Comparison of ENCODE assay signal across 12 cellular contexts in the genomic region with DNA sequence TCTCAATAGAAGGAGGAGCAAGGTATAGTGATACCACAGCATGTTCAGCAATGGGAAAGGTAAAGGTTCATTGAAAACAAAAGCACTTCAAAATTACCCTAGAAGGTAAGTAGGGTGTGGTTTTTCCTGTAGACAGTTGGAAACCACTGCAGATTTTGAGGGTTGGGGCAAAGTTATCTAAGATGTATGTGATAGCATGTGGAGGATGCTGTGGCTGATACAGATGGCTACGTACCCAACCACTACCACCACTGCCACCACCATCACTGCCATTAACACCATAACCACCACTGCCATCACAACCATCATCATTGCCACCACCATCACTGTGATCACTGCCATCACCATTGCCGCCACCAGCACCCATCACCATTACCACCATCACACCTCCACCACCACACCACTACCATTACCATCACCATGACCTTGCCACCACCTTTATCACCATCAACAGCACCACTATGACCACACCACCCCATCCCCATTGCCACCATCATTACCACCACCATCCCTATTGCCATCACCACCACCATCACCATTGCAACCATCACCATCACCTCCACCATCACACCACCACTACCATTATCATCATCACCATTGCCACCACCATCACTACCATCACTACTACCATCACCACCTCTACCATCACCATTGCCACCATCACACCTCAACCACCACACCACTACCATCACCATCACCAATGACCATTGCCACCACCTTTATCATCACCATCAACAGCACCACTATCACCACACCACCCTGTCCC. TPM values are rescaled to one million over a fixed set of nuclear protein-coding genes. Genes with fewer than 3 reads are reported as not detected.
A peak's percentile ranks its signal among the peaks of the same experiment; 100 is the strongest.
DNase-seq lines count a peak whose midpoint lies in the region; ATAC-seq, FAIRE-seq and TF ChIP-seq lines count a peak whose summit lies in the region.
"Had no signal": no experiment of that assay in that cellular context is flagged by ENCODE, and none has a peak within 500 bp of the region (broad histone marks: within the 10 kb centered on the region; RNA-seq: fewer than 3 reads in every experiment).

No MANE protein-coding gene starts in this region.

- H3K36me3 ChIP-seq in HEK293 (ENCODE audit: control insufficient read depth in 2 of 2, insufficient read depth in 1 of 2, low read length in 2 of 2) = peaks cover 0 to 11% of the 10 kb centered on the region in 2 experiments; a peak in 2 of 3 replicates
- no peaks in the 10 kb centered on the region for H3K36me3 ChIP-seq in pancreas
- H3K36me3 ChIP-seq: sigmoid colon had no signal

- peak overlapping the region; percentile 98 for H3K4me3 Mint-ChIP-seq in activated naive CD8-positive, alpha-beta T cell treated with anti-CD3 and anti-CD28 coated beads, Interleukin-2, amount 10 ng/mL, durations not matched to agents 7 days and 5 days
- H3K4me3 Mint-ChIP-seq in naive B cell = peak overlapping the region; percentile 67 to 100 (median 95)

- DNase-seq in CD1c-positive myeloid dendritic cell (ENCODE audit: extremely low spot score) (peak; percentile 53), naive B cell (no peak), pancreas (no peak), A172 (ENCODE audit: low spot score) (no peak)
- DNase-seq in activated naive CD8-positive, alpha-beta T cell treated with anti-CD3 and anti-CD28 coated beads, Interleukin-2, amount 10 ng/mL, durations not matched to agents 7 days and 5 days = peak; percentile 68
- DNase-seq: DMS153, NCI-H524 treated with DMSO at 0.1 percent for 48 hours, sigmoid colon had no signal

- POLR2A ChIA-PET in HEK293 (lab: Yijun Ruan, JAX) = interaction anchor here (4.7 kb wide), 1 partner anchor 16 kb away, joined by 38 read pairs; no protein-coding TSS in a partner anchor
- POLR2A ChIA-PET in activated naive CD8-positive, alpha-beta T cell treated with anti-CD3 and anti-CD28 coated beads, Interleukin-2, amount 10 ng/mL, durations not matched to agents 7 days and 5 days (lab: Charles Lee) = interaction anchor here (1.1 to 12.3 kb wide), 7 partner anchors 10 to 66 kb away, joined by 3 to 404 read pairs (median 51); a partner anchor contains a TSS

- H3K27me3 ChIP-seq in pancreas = no peaks in the 10 kb centered on the region
- H3K27me3 ChIP-seq: sigmoid colon had no signal

- peak; percentile 27 for ATAC-seq in activated naive CD8-positive, alpha-beta T cell treated with anti-CD3 and anti-CD28 coated beads, Interleukin-2, amount 10 ng/mL, durations not matched to agents 7 days and 5 days (ENCODE audit: low read depth)
- ATAC-seq in naive B cell (ENCODE audit: low read depth in 2 of 2) = no peak
- ATAC-seq in pancreas = no peak
- ATAC-seq in HG02759 (IDR thresholded peaks at IDR 0.05; ENCODE audit: unreplicated experiment) = no peak
- ATAC-seq in HG02678 (IDR thresholded peaks at IDR 0.05; ENCODE audit: unreplicated experiment) = no peak

- H3K27ac ChIP-seq in HEK293 (ENCODE audit: extremely low read depth, low read depth, low read length) = no peak overlapping the region
- H3K27ac ChIP-seq in pancreas = no peak overlapping the region

- H3K4me1 Mint-ChIP-seq in activated naive CD8-positive, alpha-beta T cell treated with anti-CD3 and anti-CD28 coated beads, Interleukin-2, amount 10 ng/mL, durations not matched to agents 7 days and 5 days = peaks cover 49% of the 10 kb centered on the region
- peaks cover 43 to 49% (median 46%) of the 10 kb centered on the region in 3 donors for H3K4me1 Mint-ChIP-seq in naive B cell

- peaks cover 12% of the 10 kb centered on the region for H3K9me3 Mint-ChIP-seq in activated naive CD8-positive, alpha-beta T cell treated with anti-CD3 and anti-CD28 coated beads, Interleukin-2, amount 10 ng/mL, durations not matched to agents 7 days and 5 days
- peaks cover 0 to 11% (median 2%) of the 10 kb centered on the region in 7 donors for H3K9me3 Mint-ChIP-seq in naive B cell

- no peaks in the 10 kb centered on the region for H3K27me3 Mint-ChIP-seq in activated naive CD8-positive, alpha-beta T cell treated with anti-CD3 and anti-CD28 coated beads, Interleukin-2, amount 10 ng/mL, durations not matched to agents 7 days and 5 days
- H3K27me3 Mint-ChIP-seq in naive B cell = no peaks in the 10 kb centered on the region

- no peaks in the 10 kb centered on the region for H3K9me3 ChIP-seq in HEK293 (ENCODE audit: control insufficient read depth, insufficient read depth, low read depth, low read length)
- no peaks in the 10 kb centered on the region for H3K9me3 ChIP-seq in pancreas
- H3K9me3 ChIP-seq: sigmoid colon had no signal

- H3K4me3 ChIP-seq in HEK293 (ENCODE audit: low read depth, low read length) (no peak overlapping the region), pancreas (no peak overlapping the region)
- H3K4me3 ChIP-seq: coronary artery, sigmoid colon had no signal

- TF ChIP-seq CTCF in HEK293 (tag by site-specific recombination; IDR thresholded peaks at IDR 0.05) (no peak), pancreas (IDR thresholded peaks at IDR 0.05) (no peak)

- intact Hi-C loops in pancreas (cut with DNase I) = no loop called here

- no peak for FAIRE-seq in pancreas (lab: Jason Lieb, UNC)

- peaks cover 40% of the 10 kb centered on the region for H3K36me3 Mint-ChIP-seq in activated naive CD8-positive, alpha-beta T cell treated with anti-CD3 and anti-CD28 coated beads, Interleukin-2, amount 10 ng/mL, durations not matched to agents 7 days and 5 days
- H3K36me3 Mint-ChIP-seq in naive B cell = peaks cover 10 to 35% of the 10 kb centered on the region in 2 donors

- CTCF ChIA-PET in HEK293 (lab: Yijun Ruan, JAX) = interaction anchor here (1.1 kb wide), 1 partner anchor 17 kb away, joined by 10 read pairs; no protein-coding TSS in a partner anchor

- WGBS in pancreas, 2 donors = 98 to 100% methylated on average over 2 of the region's 2 CpGs

- H3K4me1 ChIP-seq in HEK293 (ENCODE audit: control insufficient read depth, insufficient read depth, low read length) = peaks cover 5% of the 10 kb centered on the region
- H3K4me1 ChIP-seq in pancreas = peaks cover 0 to 4% (median 0%) of the 10 kb centered on the region in 3 donors

- H3K27ac Mint-ChIP-seq in activated naive CD8-positive, alpha-beta T cell treated with anti-CD3 and anti-CD28 coated beads, Interleukin-2, amount 10 ng/mL, durations not matched to agents 7 days and 5 days = peak overlapping the region; percentile 94
- peak overlapping the region; percentile 74 to 96 (median 92) for H3K27ac Mint-ChIP-seq in naive B cell

TF ChIP-seq in HEK293, 187 proteins besides CTCF, POLR2A, EP300 and RAD21 (continues in another document):
- TF ChIP-seq GLI2 (tag by site-specific recombination; IDR thresholded peaks at IDR 0.05; ENCODE audit: borderline replicate concordance, low read depth) (no peak), ZBTB1 (tag by site-specific recombination; IDR thresholded peaks at IDR 0.05) (no peak), YY1 (tag by site-specific recombination; IDR thresholded peaks at IDR 0.05) (peak; percentile 15; the same call in 1 of the 2 replicates), ZNF548 (tag by site-specific recombination; IDR thresholded peaks at IDR 0.05) (peak; percentile 8; the same call in 1 of the 2 replicates), YY2 (tag by site-specific recombination; IDR thresholded peaks at IDR 0.05) (0 out of 2 replicates have a peak, but pooled peaks have one; percentile 33), ZNF248 (tag by site-specific recombination; IDR thresholded peaks at IDR 0.05) (peak; percentile 28; the same call in 1 of the 2 replicates)
- TF ChIP-seq, protein P1, sequence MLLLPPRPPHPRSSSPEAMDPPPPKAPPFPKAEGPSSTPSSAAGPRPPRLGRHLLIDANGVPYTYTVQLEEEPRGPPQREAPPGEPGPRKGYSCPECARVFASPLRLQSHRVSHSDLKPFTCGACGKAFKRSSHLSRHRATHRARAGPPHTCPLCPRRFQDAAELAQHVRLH (tag by site-specific recombination; IDR thresholded peaks at IDR 0.05) = 0 out of 2 replicates have a peak, but pooled peaks have one; percentile 55

RNA-seq across cellular contexts. Expression of a gene that starts 3.7 kb away (rescaled TPM):
- total RNA-seq in activated naive CD8-positive, alpha-beta T cell treated with anti-CD3 and anti-CD28 coated beads, Interleukin-2, amount 10 ng/mL, durations not matched to agents 7 days and 5 days = 1,000 to 10,000 TPM; 4,217 to 4,653 TPM
- polyA plus RNA-seq in naive B cell (ENCODE audit: low read depth in 6 of 6) = 1,000 to 10,000 TPM; 5,825 to 8,742 (median 6,750) TPM
- total RNA-seq in pancreas = 100 to 1,000 TPM; 134 to 700 (median 213) TPM
- 1,000 to 10,000 TPM in 1 of 2 donors, 100 to 1,000 TPM in 1; 585 to 1,099 TPM for polyA plus RNA-seq in pancreas
- total RNA-seq in A172 (2014; rRNA removed; shearing (Covaris generic)) = 8,628 and 10,596 TPM in 2 replicates

RNA-seq across cellular contexts. Expression of a gene that starts 28.2 kb away (rescaled TPM):
- 10 to 100 TPM; 81.1 to 85.5 TPM for total RNA-seq in activated naive CD8-positive, alpha-beta T cell treated with anti-CD3 and anti-CD28 coated beads, Interleukin-2, amount 10 ng/mL, durations not matched to agents 7 days and 5 days
- 10 to 100 TPM in 3 of 6 donors, 1 to 10 TPM in 3; 6.5 to 12.3 (median 9.4) TPM for polyA plus RNA-seq in naive B cell (ENCODE audit: low read depth in 6 of 6)
- total RNA-seq in pancreas = under 1 TPM in 5 of 6 donors, not detected in 1; 0.19 to 0.59 (median 0.28) TPM
- polyA plus RNA-seq in pancreas = under 1 TPM; 0.27 to 0.33 TPM
- 10.6 and 12.6 TPM in 2 replicates for total RNA-seq in A172 (2014; rRNA removed; shearing (Covaris generic))

Comparison
In these comparisons a context has a peak if more than half of its experiments do, and no peak if none do; other contexts are left out.
1. DNase-seq: peak in CD1c-positive myeloid dendritic cell (single experiment) and activated naive CD8-positive, alpha-beta T cell treated with anti-CD3 and anti-CD28 coated beads, Interleukin-2, amount 10 ng/mL, durations not matched to agents 7 days and 5 days (single experiment); none in naive B cell (single experiment), pancreas (0 of 6) and A172 (single experiment).
2. RNA of a gene that starts 3.7 kb away (total RNA-seq): 8,628 to 10,596 TPM in A172 and 4,217 to 4,653 TPM in activated naive CD8-positive, alpha-beta T cell treated with anti-CD3 and anti-CD28 coated beads, Interleukin-2, amount 10 ng/mL, durations not matched to agents 7 days and 5 days; 134 to 700 TPM in pancreas; every median in the first group is over 4 times any median in the second.